9 cellular contexts compared by ENCODE assay signal in genomic region chr13:52405369-52405766, GRCh38. TPM values are rescaled to one million over a fixed set of nuclear protein-coding genes. Genes with fewer than 3 reads are reported as not detected.
DNase-seq lines count a peak whose midpoint lies in the region; ATAC-seq, FAIRE-seq and TF ChIP-seq lines count a peak whose summit lies in the region.
"Had no signal": no experiment of that assay in that cellular context is flagged by ENCODE, and none has a peak within 500 bp of the region (broad histone marks: within the 10 kb centered on the region; RNA-seq: fewer than 3 reads in every experiment).

No MANE protein-coding gene starts in this region.

- H3K79me2 ChIP-seq in astrocyte (ENCODE audit: insufficient read depth, low read length): peaks cover 5% of the 10 kb centered on the region

- no peaks in the 10 kb centered on the region for H4K20me1 ChIP-seq in astrocyte (ENCODE audit: insufficient read depth, low read length)

- H3K9me3 ChIP-seq in astrocyte (ENCODE audit: insufficient read depth, low read depth, low read length) (no peaks in the 10 kb centered on the region), testis (no peaks in the 10 kb centered on the region)

- H3K4me3 Mint-ChIP-seq in astrocyte (ENCODE audit: unreplicated experiment): peak overlapping the region; percentile 88

- H3K4me3 ChIP-seq in astrocyte (ENCODE audit: insufficient read depth, low read depth, low read length): peak overlapping the region; percentile 82
- H3K4me3 ChIP-seq in kidney epithelial cell (ENCODE audit: low read depth, low read length): peak overlapping the region; percentile 73
- peak overlapping the region; percentile 46 to 55 for H3K4me3 ChIP-seq in testis

- H3K27me3 Mint-ChIP-seq in astrocyte (ENCODE audit: low read depth, unreplicated experiment): peaks cover 2% of the 10 kb centered on the region

- DNase-seq in NCI-H82 (lab: John Stamatoyannopoulos, UW) (peak; percentile 66), NCI-H82 treated with DMSO at 0.1 percent for 48 hours (lab: John Stamatoyannopoulos, UW; ENCODE audit: unreplicated experiment) (no peak), astrocyte (ENCODE audit: low read depth) (no peak), kidney epithelial cell (ENCODE audit: low read depth) (no peak), testis (no peak), NCI-H2171 (lab: John Stamatoyannopoulos, UW) (no peak), GM10266 (ENCODE audit: extremely low spot score) (no peak)

- H3K9ac ChIP-seq in astrocyte (ENCODE audit: low read length): peak overlapping the region; percentile 78

- no peaks in the 10 kb centered on the region for H3K9me3 Mint-ChIP-seq in astrocyte (ENCODE audit: unreplicated experiment)
- H3K9me3 Mint-ChIP-seq: activated naive CD4-positive, alpha-beta T cell treated with anti-CD3 and anti-CD28 coated beads, Interleukin-2, amount 50 U/mL, for 72 hours had no signal

- no peaks in the 10 kb centered on the region for H3K4me1 Mint-ChIP-seq in astrocyte (ENCODE audit: low read depth, unreplicated experiment)

- peak overlapping the region; percentile 90 for H3K4me2 ChIP-seq in astrocyte (ENCODE audit: low read length)

- no peak for TF ChIP-seq POLR2A in testis (IDR thresholded peaks at IDR 0.05)

- no peaks in the 10 kb centered on the region for H3K36me3 ChIP-seq in astrocyte (ENCODE audit: insufficient read depth, low read length)
- H3K36me3 ChIP-seq in kidney epithelial cell (ENCODE audit: control insufficient read depth, insufficient read depth, low read length): no peaks in the 10 kb centered on the region
- no peaks in the 10 kb centered on the region for H3K36me3 ChIP-seq in testis (ENCODE audit: low read depth, missing control alignments)

- H3K36me3 Mint-ChIP-seq in astrocyte (ENCODE audit: low read depth, unreplicated experiment): peaks cover 13% of the 10 kb centered on the region

- intact Hi-C loops in testis (cut with DNase I; ENCODE audit: low total_unique reads): no loop called here

- H3K27ac ChIP-seq in astrocyte (ENCODE audit: low read depth, low read length) (no peak overlapping the region), testis (no peak overlapping the region)

- no peak for FAIRE-seq in astrocyte (lab: Jason Lieb, UNC)

- 5 to 10% methylated on average over 14 of the region's 14 CpGs for WGBS in testis, 2 donors

- H2AFZ ChIP-seq in astrocyte (ENCODE audit: low read depth, low read length): peak overlapping the region; percentile 78

- H3K27ac Mint-ChIP-seq in astrocyte (ENCODE audit: unreplicated experiment): peak overlapping the region; percentile 62
- H3K27ac Mint-ChIP-seq: activated naive CD4-positive, alpha-beta T cell treated with anti-CD3 and anti-CD28 coated beads, Interleukin-2, amount 50 U/mL, for 72 hours had no signal

- no peak for TF ChIP-seq CTCF in astrocyte (IDR thresholded peaks at IDR 0.05; ENCODE audit: insufficient read depth, low read depth, low read length)
- TF ChIP-seq CTCF in kidney epithelial cell (IDR thresholded peaks at IDR 0.05; ENCODE audit: insufficient read depth, low read length, poor library complexity, severe bottlenecking): no peak
- TF ChIP-seq CTCF in testis (IDR thresholded peaks at IDR 0.05): no peak
- TF ChIP-seq CTCF in GM10266 (IDR thresholded peaks at IDR 0.05; ENCODE audit: control insufficient read depth, insufficient read depth, low read depth, missing control alignments): no peak

- H3K27me3 ChIP-seq in astrocyte (ENCODE audit: insufficient read depth, low read length): no peaks in the 10 kb centered on the region
- no peaks in the 10 kb centered on the region for H3K27me3 ChIP-seq in kidney epithelial cell (ENCODE audit: control insufficient read depth, insufficient read depth, low read length)
- no peaks in the 10 kb centered on the region for H3K27me3 ChIP-seq in testis

- H3K4me1 ChIP-seq in astrocyte (ENCODE audit: insufficient read depth, low read length) (peaks cover 4% of the 10 kb centered on the region), testis (no peaks in the 10 kb centered on the region)

- ATAC-seq in HG03097 (IDR thresholded peaks at IDR 0.05; ENCODE audit: low FRiP score, unreplicated experiment): no peak

RNA-seq across cellular contexts. Expression of gene THSD1, which starts 0.6 kb away (rescaled TPM):
- total RNA-seq in astrocyte (14.4 and 18.7 TPM in 2 replicates), kidney epithelial cell (4.1 and 4.8 TPM in 2 replicates), testis (1 to 10 TPM; 4.4 to 4.7 TPM)
- 4.9 TPM for polyA plus RNA-seq in testis (ENCODE audit: insufficient read depth, low read depth, low replicate concordance)

RNA-seq across cellular contexts. Expression of gene VPS36, which starts 45.1 kb away (rescaled TPM):
- total RNA-seq in astrocyte (39.8 and 41.8 TPM in 2 replicates), kidney epithelial cell (26.6 and 31.5 TPM in 2 replicates), testis (10 to 100 TPM; 24.6 to 25.6 TPM)
- 9.4 TPM for polyA plus RNA-seq in testis (ENCODE audit: insufficient read depth, low read depth, low replicate concordance)

RNA-seq across cellular contexts. Expression of gene CKAP2, which starts 49.9 kb away (rescaled TPM):
- total RNA-seq in astrocyte (43.2 and 48.4 TPM in 2 replicates), kidney epithelial cell (18.8 and 21.9 TPM in 2 replicates), testis (10 to 100 TPM; 33.8 to 43.2 TPM)
- polyA plus RNA-seq in testis (ENCODE audit: insufficient read depth, low read depth, low replicate concordance): 27.0 TPM
